8 cellular contexts compared by ENCODE assay signal in genomic region chr2:63049291-63050185, GRCh38. TPM values are rescaled to one million over a fixed set of nuclear protein-coding genes. Genes with fewer than 3 reads are reported as not detected.
DNase-seq lines count a peak whose midpoint lies in the region; ATAC-seq and TF ChIP-seq lines count a peak whose summit lies in the region.

No MANE protein-coding gene starts in this region.

- H3K4me3 ChIP-seq in BLaER1 treated with 17β-estradiol and CSF1 and Interleukin-3, amounts not matched to agents 10 nM and 100 nM: peak overlapping the region; percentile 53 to 68 (median 62)
- H3K4me3 ChIP-seq in iPS-20b (ENCODE audit: low read length): peak overlapping the region; percentile 57
- peak overlapping the region; percentile 56 to 57 for H3K4me3 ChIP-seq in testis

- no peak for TF ChIP-seq CTCF in testis (IDR thresholded peaks at IDR 0.05)

- peaks cover 11 to 46% (median 23%) of the 10 kb centered on the region in 11 experiments; a peak in 19 of 22 replicates for H3K9me3 ChIP-seq in BLaER1 treated with 17β-estradiol and CSF1 and Interleukin-3, amounts not matched to agents 10 nM and 100 nM (replicated peaks in 1 of 11)
- peaks cover 14% of the 10 kb centered on the region for H3K9me3 ChIP-seq in iPS-20b (ENCODE audit: insufficient read depth, low read depth, low read length)
- H3K9me3 ChIP-seq in testis: no peaks in the 10 kb centered on the region

- WGBS in testis, 2 donors: 9 to 13% methylated on average over 43 to 46 of the region's 46 CpGs

- H3K27me3 Mint-ChIP-seq in activated T-cell treated with anti-CD3 and anti-CD28 coated beads, Interleukin-2, amount 50 U/mL, for 4 hours (ENCODE audit: low read depth): peaks cover 86% of the 10 kb centered on the region

- H4K20me1 ChIP-seq in BLaER1 treated with 17β-estradiol and CSF1 and Interleukin-3, amounts not matched to agents 10 nM and 100 nM: peaks cover 3 to 90% (median 73%) of the 10 kb centered on the region in 11 experiments; a peak in 20 of 22 replicates

- H3K4me3 Mint-ChIP-seq in activated T-cell treated with anti-CD3 and anti-CD28 coated beads, Interleukin-2, amount 50 U/mL, for 4 hours: peak overlapping the region; percentile 75

- peak overlapping the region; percentile 91 to 100 (median 98) for H3K4me2 ChIP-seq in BLaER1 treated with 17β-estradiol and CSF1 and Interleukin-3, amounts not matched to agents 10 nM and 100 nM

- intact Hi-C loops in testis (cut with DNase I; ENCODE audit: low total_unique reads): no loop called here

- no peaks in the 10 kb centered on the region for H3K9me3 Mint-ChIP-seq in activated T-cell treated with anti-CD3 and anti-CD28 coated beads, Interleukin-2, amount 50 U/mL, for 4 hours

- no peak for DNase-seq in activated T-cell treated with anti-CD3 and anti-CD28 coated beads, Interleukin-2, amount 50 U/mL, for 4 hours
- DNase-seq in testis: no peak

- H3K4me1 Mint-ChIP-seq in activated T-cell treated with anti-CD3 and anti-CD28 coated beads, Interleukin-2, amount 50 U/mL, for 4 hours (ENCODE audit: low read depth): peaks cover 62% of the 10 kb centered on the region

- TF ChIP-seq POLR2A in testis (IDR thresholded peaks at IDR 0.05): no peak

- H3K27me3 ChIP-seq in BLaER1 treated with 17β-estradiol and CSF1 and Interleukin-3, amounts not matched to agents 10 nM and 100 nM: peaks cover 99 to 100% (median 100%) of the 10 kb centered on the region in 11 experiments
- H3K27me3 ChIP-seq in iPS-20b (ENCODE audit: insufficient read depth, low read length): peaks cover 98% of the 10 kb centered on the region
- no peaks in the 10 kb centered on the region for H3K27me3 ChIP-seq in testis

- no peak overlapping the region for H3K27ac ChIP-seq in BLaER1 treated with 17β-estradiol and CSF1 and Interleukin-3, amounts not matched to agents 10 nM and 100 nM
- H3K27ac ChIP-seq in iPS-20b (ENCODE audit: low read length) (no peak overlapping the region), testis (no peak overlapping the region)

- H3K9ac ChIP-seq in BLaER1 treated with 17β-estradiol and CSF1 and Interleukin-3, amounts not matched to agents 10 nM and 100 nM: peak overlapping the region in 8 of 11 experiments; percentile 15 to 65 (median 42); a peak in 5 of 22 replicates
- H3K9ac ChIP-seq in iPS-20b (ENCODE audit: low read depth, low read length): peak overlapping the region; percentile 37; the same call in 1 of the 2 replicates

- H3K36me3 ChIP-seq in BLaER1 treated with 17β-estradiol and CSF1 and Interleukin-3, amounts not matched to agents 10 nM and 100 nM: peaks cover 0 to 8% (median 5%) of the 10 kb centered on the region in 11 experiments; a peak in 5 of 22 replicates
- H3K36me3 ChIP-seq in iPS-20b (ENCODE audit: insufficient read depth, low read depth, low read length) (no peaks in the 10 kb centered on the region), testis (ENCODE audit: low read depth, missing control alignments) (no peaks in the 10 kb centered on the region)

- peak; percentile 3 for ATAC-seq in HG02973 (IDR thresholded peaks at IDR 0.05; ENCODE audit: unreplicated experiment)
- ATAC-seq in activated T-cell treated with anti-CD3 and anti-CD28 coated beads, Interleukin-2, amount 50 U/mL, for 4 hours: peak; percentile 2 to 8
- ATAC-seq in esophagus mucosa: no peak
- ATAC-seq in HG03571 (IDR thresholded peaks at IDR 0.05; ENCODE audit: unreplicated experiment): no peak
- ATAC-seq in GM18868 (IDR thresholded peaks at IDR 0.05; ENCODE audit: unreplicated experiment): no peak

- H3K4me1 ChIP-seq in BLaER1 treated with 17β-estradiol and CSF1 and Interleukin-3, amounts not matched to agents 10 nM and 100 nM: peaks cover 18 to 42% (median 27%) of the 10 kb centered on the region in 10 experiments; a peak in 19 of 20 replicates
- H3K4me1 ChIP-seq in iPS-20b (ENCODE audit: insufficient read depth, low read length) (peaks cover 34% of the 10 kb centered on the region), testis (peaks cover 5% of the 10 kb centered on the region)

- H3K36me3 Mint-ChIP-seq in activated T-cell treated with anti-CD3 and anti-CD28 coated beads, Interleukin-2, amount 50 U/mL, for 4 hours (ENCODE audit: insufficient read depth): peaks cover 15% of the 10 kb centered on the region

RNA-seq across cellular contexts. Expression of gene OTX1, which starts 1.1 kb away (rescaled TPM):
- not detected for total RNA-seq in activated T-cell treated with anti-CD3 and anti-CD28 coated beads, Interleukin-2, amount 50 U/mL, for 4 hours
- total RNA-seq in testis: under 1 TPM; 0.39 to 0.56 TPM
- 0.36 TPM for polyA plus RNA-seq in testis (ENCODE audit: insufficient read depth, low read depth, low replicate concordance)
- total RNA-seq in esophagus mucosa: 1.8 TPM

Comparison
In these comparisons a context has a peak if more than half of its experiments do, and no peak if none do; other contexts are left out.
1. ATAC-seq: peak in HG02973 (single experiment) and activated T-cell treated with anti-CD3 and anti-CD28 coated beads, Interleukin-2, amount 50 U/mL, for 4 hours (2 of 2); none in esophagus mucosa (single experiment), HG03571 (single experiment) and GM18868 (single experiment).
2. Peak in every context shown above with its lines, with median percentiles within 50 percentile points of each other: H3K4me3 ChIP-seq.